In the genomic region with DNA sequence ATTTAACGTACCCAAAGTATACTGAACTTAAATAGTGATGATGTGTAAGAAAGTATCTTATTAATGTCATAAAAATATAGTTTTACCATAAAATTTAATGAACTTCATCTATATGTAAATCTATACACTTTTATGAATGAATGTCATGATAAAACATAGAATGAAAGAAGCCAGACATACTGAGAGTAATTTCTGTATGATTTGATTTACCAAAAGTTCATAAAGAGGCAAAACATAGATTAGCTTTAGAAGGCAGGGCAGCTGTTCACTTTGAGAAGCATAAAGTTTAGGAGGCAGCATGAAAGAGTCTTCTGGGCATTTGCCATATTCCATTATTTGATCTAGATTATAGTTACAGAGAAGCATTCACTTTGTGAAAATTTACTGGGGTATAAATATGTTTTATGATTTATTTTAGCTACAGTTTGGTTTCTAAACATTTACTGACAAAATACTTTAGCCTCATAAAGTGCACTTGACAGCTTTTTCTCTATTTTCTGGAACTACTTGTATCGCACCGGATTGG, we compare ENCODE assay signal across 25 cellular contexts.
"Had no signal": no experiment of that assay in that cellular context is flagged by ENCODE, and none has a peak within 500 bp of the region (broad histone marks: within the 10 kb centered on the region; RNA-seq: fewer than 3 reads in every experiment).

No MANE protein-coding gene starts in this region.

- H3K9ac ChIP-seq: neural progenitor cell, parathyroid adenoma had no signal

- H2AFZ ChIP-seq: neural progenitor cell, parathyroid adenoma had no signal

- H3K4me2 ChIP-seq: neural progenitor cell had no signal

- ATAC-seq: natural killer cell; psoas muscle; right cardiac atrium; right lobe of liver; stimulated activated effector memory CD8-positive, alpha-beta T cell treated with anti-CD3 and anti-CD28 coated beads, Interleukin-12 subunit alpha, Interleukin-12 subunit beta, amount 100 ng/mL, for 72 hours; stimulated activated naive B cell treated with anti-CD40 and anti-IgM and Interleukin-4, amounts not matched to agents 10 μg/mL and 1 μg/mL and 100 μg/mL, for 72 hours had no signal

- H3K9me3 ChIP-seq: ovary, psoas muscle, right lobe of liver, sigmoid colon, stomach, thoracic aorta, thyroid gland, tibial nerve, upper lobe of left lung, uterus had no signal

- H3K4me1 ChIP-seq: neural progenitor cell, parathyroid adenoma, psoas muscle, right lobe of liver, sigmoid colon, stomach, thyroid gland, upper lobe of left lung, uterus had no signal

- DNase-seq: natural killer cell; occipital lobe; ovary; posterior cingulate gyrus; psoas muscle; right cardiac atrium; right lobe of liver; sigmoid colon; small intestine; stimulated activated CD4-positive, alpha-beta T cell treated with anti-CD3 and anti-CD28 coated beads, Interleukin-15, amount 100 ng/mL, for 24 hours; stimulated activated CD4-positive, alpha-beta T cell treated with anti-CD3 and anti-CD28 coated beads, Interleukin-2, amount 100 ng/mL, for 24 hours; stimulated activated CD4-positive, alpha-beta T cell treated with anti-CD3 and anti-CD28 coated beads, Interleukin-2, amount 100 ng/mL, for 48 hours; stimulated activated CD4-positive, alpha-beta T cell treated with anti-CD3 and anti-CD28 coated beads, Interleukin-4, amount 100 ng/mL, for 24 hours; stimulated activated naive B cell treated with anti-CD40 and anti-IgM and Interleukin-4, amounts not matched to agents 10 μg/mL and 1 μg/mL and 100 μg/mL, for 72 hours; stimulated activated naive CD4-positive, alpha-beta T cell treated with Interleukin-2 at 50 U/mL for 16 hours; stomach; thyroid gland; trophoblast cell; upper lobe of left lung; uterus had no signal

- H3K36me3 ChIP-seq: neural progenitor cell, ovary, right lobe of liver, sigmoid colon, stomach, thoracic aorta, thyroid gland, tibial nerve, upper lobe of left lung, uterus had no signal

- H3K27me3 ChIP-seq: neural progenitor cell, ovary, right lobe of liver, sigmoid colon, stomach, thyroid gland, tibial nerve, upper lobe of left lung, uterus had no signal

- H3K79me2 ChIP-seq: parathyroid adenoma had no signal

- H3K27ac ChIP-seq: neural progenitor cell, ovary, parathyroid adenoma, psoas muscle, right lobe of liver, sigmoid colon, stomach, thoracic aorta, thyroid gland, tibial nerve, upper lobe of left lung, uterus had no signal

- H3K4me3 ChIP-seq: neural progenitor cell, ovary, psoas muscle, right lobe of liver, sigmoid colon, stomach, thoracic aorta, thyroid gland, tibial nerve, upper lobe of left lung, uterus had no signal
